17 cellular contexts compared by ENCODE assay signal in the genomic region with DNA sequence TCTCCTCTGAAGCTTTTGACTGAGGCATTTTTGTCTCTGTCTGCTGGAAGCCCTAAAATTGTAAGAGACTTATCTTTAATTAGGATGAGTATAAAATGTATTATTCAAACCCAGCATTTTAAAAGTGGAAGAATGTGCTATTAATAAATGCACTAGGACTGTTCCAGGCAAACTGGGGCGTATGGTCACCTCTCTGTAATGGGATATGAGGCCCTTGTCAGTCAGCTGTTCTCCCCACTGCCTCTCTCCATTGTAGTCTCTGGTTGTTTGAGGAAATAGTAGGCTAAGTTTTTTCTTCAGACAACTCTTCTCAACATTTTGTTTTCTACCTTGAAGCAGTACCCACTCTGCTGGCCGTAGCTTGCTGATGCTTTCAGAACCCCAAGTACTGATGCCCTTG. TPM values are rescaled to one million over a fixed set of nuclear protein-coding genes. Genes with fewer than 3 reads are reported as not detected.
A peak's percentile ranks its signal among the peaks of the same experiment; 100 is the strongest.
DNase-seq lines count a peak whose midpoint lies in the region; ATAC-seq and TF ChIP-seq lines count a peak whose summit lies in the region.
"Had no signal": no experiment of that assay in that cellular context is flagged by ENCODE, and none has a peak within 500 bp of the region (broad histone marks: within the 10 kb centered on the region; RNA-seq: fewer than 3 reads in every experiment).

No MANE protein-coding gene starts in this region.

- H3K36me3 ChIP-seq in skeletal muscle tissue (ENCODE audit: control insufficient read depth in 3 of 3, insufficient read depth in 3 of 3, low read length in 3 of 3) = peaks cover 46 to 58% (median 47%) of the 10 kb centered on the region in 3 donors

- peak overlapping the region in 2 of 3 donors; percentile 13 to 35 for H3K9ac ChIP-seq in skeletal muscle tissue (ENCODE audit: low read depth in 1 of 3, low read length in 3 of 3)

- H3K9me3 Mint-ChIP-seq in activated T-cell treated with anti-CD3 and anti-CD28 coated beads, Interleukin-2, amount 50 U/mL, for 24 hours = no peaks in the 10 kb centered on the region
- H3K9me3 Mint-ChIP-seq in activated T-cell treated with anti-CD3 and anti-CD28 coated beads, Interleukin-2, amount 50 U/mL, for 4 hours = no peaks in the 10 kb centered on the region
- H3K9me3 Mint-ChIP-seq in nephron = no peaks in the 10 kb centered on the region
- H3K9me3 Mint-ChIP-seq: CD4-positive, CD25-positive, alpha-beta regulatory T cell; CD8-positive, alpha-beta memory T cell had no signal

- H3K4me3 Mint-ChIP-seq in activated T-cell treated with anti-CD3 and anti-CD28 coated beads, Interleukin-2, amount 50 U/mL, for 24 hours = no peak overlapping the region
- H3K4me3 Mint-ChIP-seq in activated T-cell treated with anti-CD3 and anti-CD28 coated beads, Interleukin-2, amount 50 U/mL, for 4 hours = no peak overlapping the region
- no peak overlapping the region for H3K4me3 Mint-ChIP-seq in nephron
- H3K4me3 Mint-ChIP-seq: CD4-positive, CD25-positive, alpha-beta regulatory T cell; CD8-positive, alpha-beta memory T cell had no signal

- no peaks in the 10 kb centered on the region for H3K9me3 ChIP-seq in skeletal muscle tissue (ENCODE audit: control insufficient read depth in 3 of 3, low read length in 3 of 3)
- H3K9me3 ChIP-seq: BE2C had no signal

- ATAC-seq in activated T-cell treated with anti-CD3 and anti-CD28 coated beads, Interleukin-2, amount 50 U/mL, for 4 hours = no peak
- no peak for ATAC-seq in HG02970 (IDR thresholded peaks at IDR 0.05; ENCODE audit: low FRiP score, unreplicated experiment)
- no peak for ATAC-seq in GM21723 (IDR thresholded peaks at IDR 0.05; ENCODE audit: unreplicated experiment)

- DNase-seq in activated T-cell treated with anti-CD3 and anti-CD28 coated beads, Interleukin-2, amount 50 U/mL, for 24 hours = no peak
- DNase-seq in activated T-cell treated with anti-CD3 and anti-CD28 coated beads, Interleukin-2, amount 50 U/mL, for 4 hours = no peak
- DNase-seq: BE2C; C1 segment of cervical spinal cord; CD4-positive, CD25-positive, alpha-beta regulatory T cell; CD8-positive, alpha-beta memory T cell; COR-L47; DMS153; DMS79 treated with DMSO at 0.1 percent for 48 hours; GF-D8; GOT3; H7 had no signal

- peaks cover 19 to 45% (median 39%) of the 10 kb centered on the region in 3 donors for H3K4me1 ChIP-seq in skeletal muscle tissue (ENCODE audit: control insufficient read depth in 3 of 3, insufficient read depth in 3 of 3, low read length in 3 of 3)
- H3K4me1 ChIP-seq: BE2C had no signal

- TF ChIP-seq CTCF in nephron (IDR thresholded peaks at IDR 0.05; ENCODE audit: unreplicated experiment in 3 of 3) = no peak

- no peaks in the 10 kb centered on the region for H3K27me3 Mint-ChIP-seq in activated T-cell treated with anti-CD3 and anti-CD28 coated beads, Interleukin-2, amount 50 U/mL, for 24 hours
- no peaks in the 10 kb centered on the region for H3K27me3 Mint-ChIP-seq in activated T-cell treated with anti-CD3 and anti-CD28 coated beads, Interleukin-2, amount 50 U/mL, for 4 hours (ENCODE audit: low read depth)
- H3K27me3 Mint-ChIP-seq in nephron (ENCODE audit: low read depth) = no peaks in the 10 kb centered on the region
- H3K27me3 Mint-ChIP-seq: CD4-positive, CD25-positive, alpha-beta regulatory T cell; CD8-positive, alpha-beta memory T cell had no signal

- peak overlapping the region in 1 of 3 donors; percentile 1 for H3K4me3 ChIP-seq in skeletal muscle tissue (ENCODE audit: low read length in 3 of 3)

- peak overlapping the region; percentile 50 for H3K27ac Mint-ChIP-seq in activated T-cell treated with anti-CD3 and anti-CD28 coated beads, Interleukin-2, amount 50 U/mL, for 24 hours
- H3K27ac Mint-ChIP-seq in nephron = peak overlapping the region in 2 of 3 experiments; percentile 5 to 22

- H3K27ac ChIP-seq in skeletal muscle tissue (ENCODE audit: low read depth, low read length) = peak overlapping the region; percentile 32

- peaks cover 70% of the 10 kb centered on the region for H3K36me3 Mint-ChIP-seq in activated T-cell treated with anti-CD3 and anti-CD28 coated beads, Interleukin-2, amount 50 U/mL, for 24 hours (ENCODE audit: low read depth)
- peaks cover 34% of the 10 kb centered on the region for H3K36me3 Mint-ChIP-seq in activated T-cell treated with anti-CD3 and anti-CD28 coated beads, Interleukin-2, amount 50 U/mL, for 4 hours (ENCODE audit: insufficient read depth)
- H3K36me3 Mint-ChIP-seq in nephron (ENCODE audit: low read depth) = peaks cover 52% of the 10 kb centered on the region

- peaks cover under 1% of the 10 kb centered on the region for H3K4me1 Mint-ChIP-seq in activated T-cell treated with anti-CD3 and anti-CD28 coated beads, Interleukin-2, amount 50 U/mL, for 24 hours (ENCODE audit: low read depth)
- no peaks in the 10 kb centered on the region for H3K4me1 Mint-ChIP-seq in activated T-cell treated with anti-CD3 and anti-CD28 coated beads, Interleukin-2, amount 50 U/mL, for 4 hours (ENCODE audit: low read depth)
- peaks cover 37% of the 10 kb centered on the region for H3K4me1 Mint-ChIP-seq in nephron

- no peaks in the 10 kb centered on the region for H3K27me3 ChIP-seq in skeletal muscle tissue (ENCODE audit: control insufficient read depth in 3 of 3, insufficient read depth in 3 of 3, low read length in 3 of 3)
- H3K27me3 ChIP-seq: BE2C had no signal

RNA-seq across cellular contexts. Expression of gene DEF6, which starts 14.3 kb away (rescaled TPM):
- 10 to 100 TPM; 63.0 to 72.7 (median 68.9) TPM for total RNA-seq in activated T-cell treated with anti-CD3 and anti-CD28 coated beads, Interleukin-2, amount 50 U/mL, for 4 hours
- total RNA-seq in skeletal muscle tissue = 5.2 TPM
- total RNA-seq: A172 had no signal

RNA-seq across cellular contexts. Expression of gene ZNF76, which starts 23.8 kb away (rescaled TPM):
- total RNA-seq in activated T-cell treated with anti-CD3 and anti-CD28 coated beads, Interleukin-2, amount 50 U/mL, for 4 hours = 10 to 100 TPM; 22.9 to 24.3 (median 24.1) TPM
- total RNA-seq in skeletal muscle tissue = 16.7 TPM

RNA-seq across cellular contexts. Expression of gene PPARD, which starts 59.0 kb away (rescaled TPM):
- total RNA-seq in activated T-cell treated with anti-CD3 and anti-CD28 coated beads, Interleukin-2, amount 50 U/mL, for 4 hours = 10 to 100 TPM; 15.4 to 17.4 (median 16.9) TPM
- total RNA-seq in skeletal muscle tissue = 2.6 TPM

Comparison
In these comparisons a context has a peak if more than half of its experiments do, and no peak if none do; other contexts are left out.
1. RNA of gene DEF6, which starts 14.3 kb away (total RNA-seq): 63.0 to 72.7 TPM in activated T-cell treated with anti-CD3 and anti-CD28 coated beads, Interleukin-2, amount 50 U/mL, for 4 hours; 5.2 TPM in skeletal muscle tissue (single experiment); every median in the first group is over 10 times any median in the second.